Comparison of ENCODE assay signal across 8 cellular contexts in genomic region chr1:179877586-179878265, GRCh38. TPM values are rescaled to one million over a fixed set of nuclear protein-coding genes. Genes with fewer than 3 reads are reported as not detected.
DNase-seq lines count a peak whose midpoint lies in the region; ATAC-seq and TF ChIP-seq lines count a peak whose summit lies in the region.

TSS of gene TOR1AIP2 (minus strand) at chr1:179877803. CDS start at chr1:179852665, 25,138 bp downstream.

- TF ChIP-seq CTCF in GM12864 (IDR thresholded peaks at IDR 0.05; ENCODE audit: low read depth, low read length, missing control alignments) = no peak
- peak in 3 of 6 experiments; percentile 8 to 12 (median 9) for TF ChIP-seq CTCF in upper lobe of left lung (IDR thresholded peaks at IDR 0.05)

- peak within 1 kb of the TSS; percentile 91 for H3K4me3 ChIP-seq in GM12864 (ENCODE audit: low read depth, low read length)
- H3K4me3 ChIP-seq in adipocyte (ENCODE audit: low read length) = peak within 1 kb of the TSS; percentile 95
- peak within 1 kb of the TSS; percentile 60 to 83 (median 76) for H3K4me3 ChIP-seq in upper lobe of left lung

- peak; percentile 79 to 97 (median 94) for TF ChIP-seq POLR2A in upper lobe of left lung (IDR thresholded peaks at IDR 0.05)

- H3K9ac ChIP-seq in adipocyte (ENCODE audit: low read length) = peak within 1 kb of the TSS; percentile 94

- intact Hi-C loops in cardiac septum (cut with DNase I) (no loop called here), posterior cingulate gyrus (cut with DNase I) (no loop called here)

- ATAC-seq in HG02642 (IDR thresholded peaks at IDR 0.05; ENCODE audit: poor library complexity, unreplicated experiment) (peak; percentile 65), upper lobe of left lung (ENCODE audit: low FRiP score in 2 of 2) (peak; percentile 85 to 89)

- WGBS in upper lobe of left lung, 2 donors = 4 to 7% methylated on average over 19 to 31 of the region's 31 CpGs

- no peaks in the 10 kb centered on the region for H3K27me3 ChIP-seq in adipocyte (replicated peaks; ENCODE audit: control insufficient read depth, insufficient read depth, low read length)
- no peaks in the 10 kb centered on the region for H3K27me3 ChIP-seq in upper lobe of left lung

- peak in 1 of 4 donors; percentile 36 for TF ChIP-seq EP300 in upper lobe of left lung (IDR thresholded peaks at IDR 0.05)

- peak; percentile 68 for DNase-seq in GM12864 (ENCODE audit: low read depth)
- peak; percentile 84 for DNase-seq in NCI-H1105 treated with DMSO at 0.1 percent for 48 hours (lab: John Stamatoyannopoulos, UW)
- peak; percentile 77 for DNase-seq in T follicular helper cell (ENCODE audit: low read depth)
- DNase-seq in adipocyte (ENCODE audit: low read depth) = peak; percentile 95
- DNase-seq in cardiac septum (ENCODE audit: low spot score) = peak; percentile 98
- peak; percentile 90 to 99 (median 95) for DNase-seq in posterior cingulate gyrus
- peak; percentile 96 for DNase-seq in upper lobe of left lung

- H3K9me3 ChIP-seq in adipocyte (ENCODE audit: control insufficient read depth, low read length) = no peaks in the 10 kb centered on the region
- H3K9me3 ChIP-seq in upper lobe of left lung = no peaks in the 10 kb centered on the region

- H3K36me3 ChIP-seq in adipocyte (ENCODE audit: control insufficient read depth, insufficient read depth, low read length, severe bottlenecking) = peaks cover 21% of the 10 kb centered on the region
- H3K36me3 ChIP-seq in upper lobe of left lung = peaks cover 0 to 17% (median 0%) of the 10 kb centered on the region in 4 donors

- H3K27ac ChIP-seq in upper lobe of left lung = peak within 1 kb of the TSS; percentile 74 to 89 (median 79)

- H3K4me1 ChIP-seq in adipocyte (ENCODE audit: control insufficient read depth, insufficient read depth, low read length) (peaks cover 32% of the 10 kb centered on the region), upper lobe of left lung (peaks cover 47 to 59% (median 54%) of the 10 kb centered on the region in 4 donors)

RNA-seq across cellular contexts. Expression of gene TOR1AIP2, which starts in this region (rescaled TPM):
- total RNA-seq in cardiac septum (45.5 TPM), upper lobe of left lung (100 to 1,000 TPM in 2 of 6 donors, 10 to 100 TPM in 4; 59.7 to 145 (median 81.2) TPM)

Comparison
In these comparisons a context has a peak if more than half of its experiments do, and no peak if none do; other contexts are left out.
1. Peak in every context shown above with its lines: DNase-seq, ATAC-seq, H3K4me3 ChIP-seq and H3K27ac ChIP-seq.